ENCODE assay signal across 9 cellular contexts in genomic region chr10:132394936-132395703, GRCh38. TPM values are rescaled to one million over a fixed set of nuclear protein-coding genes. Genes with fewer than 3 reads are reported as not detected.
DNase-seq lines count a peak whose midpoint lies in the region; ATAC-seq and TF ChIP-seq lines count a peak whose summit lies in the region.
"Had no signal": no experiment of that assay in that cellular context is flagged by ENCODE, and none has a peak within 500 bp of the region (broad histone marks: within the 10 kb centered on the region; RNA-seq: fewer than 3 reads in every experiment).

No MANE protein-coding gene starts in this region.

- H3K36me3 Mint-ChIP-seq in mesothelial cell of epicardium: no peaks in the 10 kb centered on the region

- intact Hi-C loops in colonic mucosa (cut with DNase I): no loop called here

- no peaks in the 10 kb centered on the region for H3K27me3 ChIP-seq in colonic mucosa

- H3K9me3 ChIP-seq in colonic mucosa: no peaks in the 10 kb centered on the region

- peak overlapping the region; percentile 68 to 97 for H3K9ac ChIP-seq in colonic mucosa (ENCODE audit: low read depth in 2 of 2, low read length in 2 of 2)

- TF ChIP-seq CTCF in colonic mucosa (IDR thresholded peaks at IDR 0.05) (no peak), mesothelial cell of epicardium (IDR thresholded peaks at IDR 0.05; ENCODE audit: unreplicated experiment) (no peak)

- peak overlapping the region; percentile 52 for H3K4me3 ChIP-seq in colonic mucosa

- H3K4me3 Mint-ChIP-seq in mesothelial cell of epicardium: peak overlapping the region; percentile 50

- peak overlapping the region; percentile 86 for H3K27ac ChIP-seq in colonic mucosa
- H3K27ac ChIP-seq in substantia nigra (ENCODE audit: low read depth, low read length, poor library complexity, severe bottlenecking): peak overlapping the region; percentile 52
- H3K27ac ChIP-seq: 22Rv1 had no signal

- peaks cover 24% of the 10 kb centered on the region for H3K4me1 ChIP-seq in colonic mucosa

- H3K4me1 Mint-ChIP-seq in mesothelial cell of epicardium: peaks cover 32% of the 10 kb centered on the region

- ATAC-seq in HG03378 (IDR thresholded peaks at IDR 0.05; ENCODE audit: unreplicated experiment): no peak

- DNase-seq in DMS 273 (lab: John Stamatoyannopoulos, UW; ENCODE audit: unreplicated experiment) (peak; percentile 20), DMS 273 treated with DMSO at 0.1 percent for 48 hours (lab: John Stamatoyannopoulos, UW) (no peak), colonic mucosa (no peak), mesothelial cell of epicardium (ENCODE audit: low spot score in 2 of 2, unreplicated experiment in 2 of 2) (no peak), substantia nigra (lab: John Stamatoyannopoulos, UW) (no peak)
- no peak for DNase-seq in stimulated activated CD4-positive, alpha-beta T cell treated with anti-CD3 and anti-CD28 coated beads, Interleukin-2, amount 100 ng/mL, for 24 hours
- no peak for DNase-seq in activated naive CD4-positive, alpha-beta T cell treated with Interleukin-2 at 50 U/mL for 16 hours

- no peaks in the 10 kb centered on the region for H3K36me3 ChIP-seq in colonic mucosa

- H3K27ac Mint-ChIP-seq in mesothelial cell of epicardium: peak overlapping the region; percentile 48

- peaks cover 9% of the 10 kb centered on the region for H3K9me3 Mint-ChIP-seq in mesothelial cell of epicardium

- H3K27me3 Mint-ChIP-seq in mesothelial cell of epicardium (ENCODE audit: low read depth): no peaks in the 10 kb centered on the region

RNA-seq across cellular contexts. Expression of gene PWWP2B, which starts 1.9 kb away (rescaled TPM):
- 10 to 100 TPM; 33.8 to 61.0 TPM for total RNA-seq in colonic mucosa
- total RNA-seq in mesothelial cell of epicardium: 23.9 to 24.7 TPM (median 24.2 TPM) in 3 replicates
